Comparison of ENCODE assay signal across 9 cellular contexts in genomic region chr1:25389721-25390120, GRCh38. TPM values are rescaled to one million over a fixed set of nuclear protein-coding genes. Genes with fewer than 3 reads are reported as not detected.
A peak's percentile ranks its signal among the peaks of the same experiment; 100 is the strongest.
DNase-seq lines count a peak whose midpoint lies in the region; ATAC-seq, FAIRE-seq and TF ChIP-seq lines count a peak whose summit lies in the region.
"Not testable (repeated sequence)": the region's sequence is repeated elsewhere in the genome, so short reads cannot be mapped to it uniquely, and the experiment has no call there.
"Had no signal": no experiment of that assay in that cellular context is flagged by ENCODE, and none has a peak within 500 bp of the region (broad histone marks: within the 10 kb centered on the region; RNA-seq: fewer than 3 reads in every experiment).

No MANE protein-coding gene starts in this region.

- H3K4me3 ChIP-seq in GM12878; bronchial epithelial cell (ENCODE audit: low read depth, low read length): not testable (repeated sequence)

- not testable (repeated sequence) for H3K4me1 ChIP-seq in GM12878 (ENCODE audit: control insufficient read depth, insufficient read depth, low read length)

- peak overlapping the region; percentile 45 for H3K27ac Mint-ChIP-seq in progenitor cell of endocrine pancreas
- not testable (repeated sequence) for H3K27ac Mint-ChIP-seq in stimulated activated naive B cell treated with anti-CD40 and anti-IgM and Interleukin-4, amounts not matched to agents 10 μg/mL and 1 μg/mL and 100 μg/mL, for 72 hours

- H3K9ac ChIP-seq in GM12878 (ENCODE audit: control insufficient read depth, insufficient read depth, low read length) = not testable (repeated sequence)

- ATAC-seq in GM12878 = peak; percentile 51
- ATAC-seq in stimulated activated naive B cell treated with anti-CD40 and anti-IgM and Interleukin-4, amounts not matched to agents 10 μg/mL and 1 μg/mL and 100 μg/mL, for 72 hours (replicated peaks) = peak; percentile 57 to 72

- TF ChIP-seq POLR2A in GM12891 (IDR thresholded peaks at IDR 0.05; ENCODE audit: low read depth, low read length); GM12878 (IDR thresholded peaks at IDR 0.05; ENCODE audit: low read depth, low read length): not testable (repeated sequence)

- H3K36me3 ChIP-seq in GM12878 (ENCODE audit: control insufficient read depth in 2 of 2, insufficient read depth in 2 of 2, low read length in 1 of 2); bronchial epithelial cell (ENCODE audit: control insufficient read depth, insufficient read depth, low read length): not testable (repeated sequence)

- H2AFZ ChIP-seq in GM12878 (ENCODE audit: control insufficient read depth, low read depth, low read length) = not testable (repeated sequence)

- intact Hi-C loops in GM12878 (cut with micrococcal nuclease; ENCODE audit: unreplicated experiment) = not testable (repeated sequence)

- H3K36me3 Mint-ChIP-seq in progenitor cell of endocrine pancreas (ENCODE audit: insufficient read depth); stimulated activated naive B cell treated with anti-CD40 and anti-IgM and Interleukin-4, amounts not matched to agents 10 μg/mL and 1 μg/mL and 100 μg/mL, for 72 hours: not testable (repeated sequence)

- not testable (repeated sequence) for H3K27me3 ChIP-seq in GM12878 (replicated peaks in 1 of 2; ENCODE audit: control insufficient read depth in 2 of 2, insufficient read depth in 2 of 2, low read length in 1 of 2); bronchial epithelial cell (ENCODE audit: control insufficient read depth, insufficient read depth, low read length)

- TF ChIP-seq RAD21 in GM12878 (IDR thresholded peaks at IDR 0.05; ENCODE audit: insufficient read depth, low read depth, low read length) = not testable (repeated sequence)

- RAD21 ChIA-PET in GM12878 (lab: Charles Lee; ENCODE audit: unreplicated experiment) = not testable (repeated sequence)

- POLR2A ChIA-PET in GM12878 (lab: Charles Lee) = not testable (repeated sequence)

- FAIRE-seq in GM12891 (lab: Jason Lieb, UNC) (peak; percentile 43), bronchial epithelial cell (lab: Jason Lieb, UNC) (peak; percentile 81)
- not testable (repeated sequence) for FAIRE-seq in GM12878 (lab: Jason Lieb, UNC)

- WGBS in GM12878 (ENCODE audit: insufficient coverage, insufficient replicate concordance, low lambda C conversion rate, missing lambda C conversion rate) = 68% methylated on average over 2 of the region's 3 CpGs

- not testable (repeated sequence) for H3K4me1 Mint-ChIP-seq in progenitor cell of endocrine pancreas (ENCODE audit: low read depth); stimulated activated naive B cell treated with anti-CD40 and anti-IgM and Interleukin-4, amounts not matched to agents 10 μg/mL and 1 μg/mL and 100 μg/mL, for 72 hours

- not testable (repeated sequence) for H3K27ac ChIP-seq in GM12878 (ENCODE audit: control insufficient read depth, insufficient read depth)

- not testable (repeated sequence) for DNase-seq in GM12891 (ENCODE audit: insufficient read length, low spot score); GM12878 (ENCODE audit: low read depth, low spot score); bronchial epithelial cell (ENCODE audit: low read depth); progenitor cell of endocrine pancreas (ENCODE audit: low spot score, unreplicated experiment); stimulated activated naive B cell treated with anti-CD40 and anti-IgM and Interleukin-4, amounts not matched to agents 10 μg/mL and 1 μg/mL and 100 μg/mL, for 72 hours
- peak; percentile 5 for DNase-seq in GM20000 (ENCODE audit: low spot score)

- H3K4me3 Mint-ChIP-seq in progenitor cell of endocrine pancreas (ENCODE audit: low read depth); stimulated activated naive B cell treated with anti-CD40 and anti-IgM and Interleukin-4, amounts not matched to agents 10 μg/mL and 1 μg/mL and 100 μg/mL, for 72 hours: not testable (repeated sequence)

- not testable (repeated sequence) for H3K79me2 ChIP-seq in GM12878 (ENCODE audit: control insufficient read depth, insufficient read depth, low read length)

- H3K9me3 ChIP-seq in GM12878 (replicated peaks; ENCODE audit: control insufficient read depth, insufficient read depth, low read length) = not testable (repeated sequence)

- not testable (repeated sequence) for BruUV-seq in GM12878 (replicated peaks; lab: Mats Ljungman, UMichigan)

- not testable (repeated sequence) for TF ChIP-seq CTCF in GM20000 (IDR thresholded peaks at IDR 0.05; ENCODE audit: extremely low read depth, missing control alignments); GM12878 (IDR thresholded peaks at IDR 0.05 in 2 of 3, conservative IDR thresholded peaks at IDR 0.05 in 1 of 3; ENCODE audit: control insufficient read depth in 2 of 3, extremely low read depth in 1 of 3, insufficient read depth in 1 of 3, low read depth in 3 of 3, low read length in 3 of 3); bronchial epithelial cell (IDR thresholded peaks at IDR 0.05; ENCODE audit: insufficient read depth, low read length, severe bottlenecking); progenitor cell of endocrine pancreas (IDR thresholded peaks at IDR 0.05; ENCODE audit: unreplicated experiment)

- not testable (repeated sequence) for H3K27me3 Mint-ChIP-seq in progenitor cell of endocrine pancreas; stimulated activated naive B cell treated with anti-CD40 and anti-IgM and Interleukin-4, amounts not matched to agents 10 μg/mL and 1 μg/mL and 100 μg/mL, for 72 hours

- not testable (repeated sequence) for TF ChIP-seq EP300 in GM12878 (IDR thresholded peaks at IDR 0.05; ENCODE audit: borderline replicate concordance in 1 of 2, control insufficient read depth in 1 of 2, low read depth in 2 of 2, low read length in 2 of 2)

- not testable (repeated sequence) for H4K20me1 ChIP-seq in GM12878 (ENCODE audit: control insufficient read depth, insufficient read depth)

- H3K9me3 Mint-ChIP-seq in progenitor cell of endocrine pancreas (ENCODE audit: low read depth); stimulated activated naive B cell treated with anti-CD40 and anti-IgM and Interleukin-4, amounts not matched to agents 10 μg/mL and 1 μg/mL and 100 μg/mL, for 72 hours: not testable (repeated sequence)

- CTCF ChIA-PET in GM12878 (lab: Yijun Ruan, JAX) = not testable (repeated sequence)

- H3K4me2 ChIP-seq in GM12878 (ENCODE audit: control insufficient read depth, insufficient read depth) = not testable (repeated sequence)

- in situ Hi-C loops in GM12878 (cut with MboI) = not testable (repeated sequence)

- SMC1A ChIA-PET in GM12878 (lab: Charles Lee; ENCODE audit: uncharacterized antibody, unreplicated experiment) = not testable (repeated sequence)

RNA-seq across cellular contexts. Expression of gene RHCE, which starts 30.9 kb away (rescaled TPM):
- polyA plus RNA-seq in GM12891 (2012; ENCODE audit: low read depth, missing spikeins) = 0.42 TPM
- 0.48 and 1.2 TPM in 2 replicates for total RNA-seq in GM12878 (2013; cell fraction: nucleolus; rRNA removed)
- total RNA-seq in GM12878 (2014; rRNA removed) = 0.28 and 0.44 TPM in 2 replicates
- total RNA-seq in GM12878 (2014; rRNA removed; fragmentation: Illumina TruSeq; extraction: Trizol) = 0.27 TPM in 1 of 2 replicates, not detected in the other
- total RNA-seq in GM12878 (2021) = 0.18 TPM in 1 of 2 replicates, not detected in the other
- polyA plus RNA-seq in GM12878 (2011; ENCODE audit: low read depth) = 0.35 TPM
- polyA plus RNA-seq in GM12878 (2011; rRNA removed) = 0.41 and 0.42 TPM in 2 replicates
- polyA plus RNA-seq in GM12878 (2011; cell fraction: cytosol; rRNA removed) = 0.65 and 0.69 TPM in 2 replicates
- 0.79 and 0.82 TPM in 2 replicates for polyA plus RNA-seq in GM12878 (2011; cell fraction: nucleus; rRNA removed)
- 0.30 and 0.48 TPM in 2 replicates for polyA plus RNA-seq in GM12878 (2012)
- 0.12 and 1.1 TPM in 2 replicates for polyA plus RNA-seq in GM12878 (2014; fragmentation: Illumina TruSeq; extraction: Trizol)
- polyA plus RNA-seq in GM12878 (2014; fragmentation: Nextera tagmentation; extraction: Ambion mirVana) = under 1 TPM in 1 of 2 experiments, not detected in 1; 0.07 TPM
- 0.06 and 0.10 TPM in 2 replicates for polyA plus RNA-seq in GM12878 (2014; rRNA removed)
- under 1 TPM in 1 of 2 experiments, not detected in 1; 0.33 TPM for polyA plus RNA-seq in GM12878 (2016; fragmentation: Nextera tagmentation; extraction: Ambion mirVana)
- polyA minus RNA-seq in GM12878 (2011; rRNA and poly(A)+ RNA removed) = 0.37 and 1.0 TPM in 2 replicates
- not detected in 2 replicates for polyA minus RNA-seq in GM12878 (2011; cell fraction: cytosol; rRNA and poly(A)+ RNA removed)
- polyA minus RNA-seq in GM12878 (2011; cell fraction: nucleus; rRNA and poly(A)+ RNA removed) = 0.29 and 0.73 TPM in 2 replicates
- 2.0 and 3.7 TPM in 2 replicates for total RNA-seq in bronchial epithelial cell
- not detected in 2 replicates for total RNA-seq in progenitor cell of endocrine pancreas
- total RNA-seq: A673; CD4-positive, alpha-beta memory T cell; CD4-positive, CD25-positive, alpha-beta regulatory T cell had no signal

RNA-seq across cellular contexts. Expression of gene MACO1, which starts 41.0 kb away (rescaled TPM):
- polyA plus RNA-seq in GM12891 (2012; ENCODE audit: low read depth, missing spikeins) = 6.4 TPM
- 15.8 and 15.9 TPM in 2 replicates for total RNA-seq in GM12878 (2013; cell fraction: nucleolus; rRNA removed)
- total RNA-seq in GM12878 (2014; rRNA removed) = 11.8 and 12.8 TPM in 2 replicates
- 15.6 and 16.0 TPM in 2 replicates for total RNA-seq in GM12878 (2014; rRNA removed; fragmentation: Illumina TruSeq; extraction: Trizol)
- 14.8 TPM in 2 replicates for total RNA-seq in GM12878 (2021)
- polyA plus RNA-seq in GM12878 (2011; ENCODE audit: low read depth) = 7.9 TPM
- polyA plus RNA-seq in GM12878 (2011; rRNA removed) = 19.8 and 23.0 TPM in 2 replicates
- 10.3 and 10.7 TPM in 2 replicates for polyA plus RNA-seq in GM12878 (2011; cell fraction: cytosol; rRNA removed)
- 9.7 and 13.5 TPM in 2 replicates for polyA plus RNA-seq in GM12878 (2011; cell fraction: nucleus; rRNA removed)
- 9.4 and 11.5 TPM in 2 replicates for polyA plus RNA-seq in GM12878 (2012)
- polyA plus RNA-seq in GM12878 (2014; fragmentation: Illumina TruSeq; extraction: Trizol) = 14.6 and 20.8 TPM in 2 replicates
- polyA plus RNA-seq in GM12878 (2014; fragmentation: Nextera tagmentation; extraction: Ambion mirVana) = 1 to 10 TPM; 3.2 to 4.2 TPM
- polyA plus RNA-seq in GM12878 (2014; rRNA removed) = 8.4 and 8.8 TPM in 2 replicates
- polyA plus RNA-seq in GM12878 (2016; fragmentation: Nextera tagmentation; extraction: Ambion mirVana) = 1 to 10 TPM; 8.1 to 8.4 TPM
- polyA minus RNA-seq in GM12878 (2011; rRNA and poly(A)+ RNA removed) = 10.9 and 12.6 TPM in 2 replicates
- polyA minus RNA-seq in GM12878 (2011; cell fraction: cytosol; rRNA and poly(A)+ RNA removed) = 6.0 and 7.1 TPM in 2 replicates
- 4.0 and 5.2 TPM in 2 replicates for polyA minus RNA-seq in GM12878 (2011; cell fraction: nucleus; rRNA and poly(A)+ RNA removed)
- total RNA-seq in bronchial epithelial cell = 11.9 and 17.4 TPM in 2 replicates
- total RNA-seq in progenitor cell of endocrine pancreas = 31.2 and 31.5 TPM in 2 replicates

RNA-seq across cellular contexts. Expression of gene TMEM50A, which starts 51.6 kb away (rescaled TPM):
- 82.9 TPM for polyA plus RNA-seq in GM12891 (2012; ENCODE audit: low read depth, missing spikeins)
- total RNA-seq in GM12878 (2013; cell fraction: nucleolus; rRNA removed) = 46.9 and 48.1 TPM in 2 replicates
- total RNA-seq in GM12878 (2014; rRNA removed) = 96.0 and 130 TPM in 2 replicates
- 63.8 and 65.2 TPM in 2 replicates for total RNA-seq in GM12878 (2014; rRNA removed; fragmentation: Illumina TruSeq; extraction: Trizol)
- total RNA-seq in GM12878 (2021) = 69.6 and 74.5 TPM in 2 replicates
- polyA plus RNA-seq in GM12878 (2011; ENCODE audit: low read depth) = 33.3 TPM
- 139 and 178 TPM in 2 replicates for polyA plus RNA-seq in GM12878 (2011; rRNA removed)
- polyA plus RNA-seq in GM12878 (2011; cell fraction: cytosol; rRNA removed) = 45.9 and 70.7 TPM in 2 replicates
- 27.9 and 35.6 TPM in 2 replicates for polyA plus RNA-seq in GM12878 (2011; cell fraction: nucleus; rRNA removed)
- 67.4 and 81.8 TPM in 2 replicates for polyA plus RNA-seq in GM12878 (2012)
- polyA plus RNA-seq in GM12878 (2014; fragmentation: Illumina TruSeq; extraction: Trizol) = 86.2 and 103 TPM in 2 replicates
- polyA plus RNA-seq in GM12878 (2014; fragmentation: Nextera tagmentation; extraction: Ambion mirVana) = 10 to 100 TPM; 23.5 to 41.9 TPM
- polyA plus RNA-seq in GM12878 (2014; rRNA removed) = 84.8 and 115 TPM in 2 replicates
- 100 to 1,000 TPM; 132 to 148 TPM for polyA plus RNA-seq in GM12878 (2016; fragmentation: Nextera tagmentation; extraction: Ambion mirVana)
- polyA minus RNA-seq in GM12878 (2011; rRNA and poly(A)+ RNA removed) = 26.5 and 34.2 TPM in 2 replicates
- polyA minus RNA-seq in GM12878 (2011; cell fraction: cytosol; rRNA and poly(A)+ RNA removed) = 19.9 and 27.2 TPM in 2 replicates
- 10.2 and 23.4 TPM in 2 replicates for polyA minus RNA-seq in GM12878 (2011; cell fraction: nucleus; rRNA and poly(A)+ RNA removed)
- total RNA-seq in bronchial epithelial cell = 105 and 138 TPM in 2 replicates
- total RNA-seq in progenitor cell of endocrine pancreas = 72.5 and 73.2 TPM in 2 replicates
